ENCODE assay signal across 11 cellular contexts in the genomic region with DNA sequence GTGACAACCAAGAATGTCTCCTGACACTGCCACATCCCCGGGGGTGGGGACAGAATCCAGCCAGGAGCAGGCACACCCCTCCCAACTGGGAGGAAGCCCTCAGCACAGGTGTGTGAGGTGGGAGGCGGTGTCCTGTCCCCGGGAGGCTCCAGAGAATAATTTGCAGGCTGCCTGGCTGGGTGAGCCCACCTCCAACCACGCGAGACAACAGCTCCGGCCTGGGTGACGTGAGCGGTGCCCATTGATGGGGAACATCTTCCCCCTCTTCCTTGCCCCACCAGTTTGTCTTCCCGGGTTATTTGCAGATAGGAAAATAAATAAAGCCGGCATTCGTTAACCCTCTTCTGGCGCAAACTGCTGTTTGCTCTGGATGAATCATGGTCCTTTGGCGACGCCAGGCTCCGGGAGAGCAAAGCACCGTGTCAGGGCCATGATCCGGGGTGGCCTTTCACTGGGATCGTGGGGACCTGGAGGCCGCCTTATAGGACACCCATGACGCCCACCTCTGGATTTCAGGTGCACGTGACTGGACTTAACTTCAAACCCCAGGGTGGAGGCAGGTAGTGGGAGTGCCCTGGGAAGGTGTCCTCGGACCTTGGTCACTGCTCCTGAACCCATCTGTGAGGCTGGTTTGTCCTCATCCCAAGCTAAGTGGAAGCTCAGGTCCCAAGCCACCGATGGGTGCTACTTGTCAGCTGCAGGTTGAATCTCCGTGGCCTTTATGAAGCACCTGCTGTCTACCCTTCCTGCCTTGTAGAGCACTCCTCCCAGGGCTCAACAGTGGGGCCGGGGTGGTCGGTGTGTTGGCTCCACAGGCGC. TPM values are rescaled to one million over a fixed set of nuclear protein-coding genes. Genes with fewer than 3 reads are reported as not detected.
DNase-seq lines count a peak whose midpoint lies in the region; ATAC-seq, FAIRE-seq and TF ChIP-seq lines count a peak whose summit lies in the region.
"Had no signal": no experiment of that assay in that cellular context is flagged by ENCODE, and none has a peak within 500 bp of the region (broad histone marks: within the 10 kb centered on the region; RNA-seq: fewer than 3 reads in every experiment).

No MANE protein-coding gene starts in this region.

- H3K36me3 Mint-ChIP-seq in nephron progenitor cell (ENCODE audit: low read depth): peaks cover 28% of the 10 kb centered on the region

- H3K27ac Mint-ChIP-seq in nephron progenitor cell: no peak overlapping the region
- H3K27ac Mint-ChIP-seq: activated T-helper 2 cell treated with anti-CD3 and anti-CD28 coated beads, Interferon-gamma antibody, Interleukin-2, Interleukin-4, amounts not matched to agents 10 μg/mL and 5 μg/mL and 100 μg/mL, durations not matched to agents 14 hours and 24 hours and 36 hours had no signal

- no peaks in the 10 kb centered on the region for H3K79me2 ChIP-seq in HepG2 (ENCODE audit: insufficient read depth, low read length)

- H3K4me2 ChIP-seq in HepG2 (ENCODE audit: low read depth, low read length): peak overlapping the region; percentile 67

- TSS peak; percentile 50 for BruUV-seq in HepG2 (replicated peaks; lab: Mats Ljungman, UMichigan)

- no peak overlapping the region for H3K4me3 Mint-ChIP-seq in nephron progenitor cell

- H3K4me3 ChIP-seq in HUES48 (ENCODE audit: low read depth, low read length) (no peak overlapping the region), HepG2 (replicated peaks in 1 of 3; ENCODE audit: insufficient read depth in 1 of 3, low read depth in 2 of 3, low read length in 3 of 3) (peak overlapping the region in 1 of 3 experiments; percentile 48; a peak in 2 of 6 replicates), vagina (no peak overlapping the region)

- H3K9me3 Mint-ChIP-seq in nephron progenitor cell: no peaks in the 10 kb centered on the region
- H3K9me3 Mint-ChIP-seq: activated T-helper 2 cell treated with anti-CD3 and anti-CD28 coated beads, Interferon-gamma antibody, Interleukin-2, Interleukin-4, amounts not matched to agents 10 μg/mL and 5 μg/mL and 100 μg/mL, durations not matched to agents 14 hours and 24 hours and 36 hours had no signal

- H3K27me3 Mint-ChIP-seq in nephron progenitor cell (ENCODE audit: low read depth, poor library complexity): no peaks in the 10 kb centered on the region

- H3K9me3 ChIP-seq in HUES48 (ENCODE audit: control insufficient read depth, insufficient read depth, low read length): no peaks in the 10 kb centered on the region
- H3K9me3 ChIP-seq in HepG2 (ENCODE audit: low read length): no peaks in the 10 kb centered on the region
- H3K9me3 ChIP-seq in vagina: no peaks in the 10 kb centered on the region

- H3K27ac ChIP-seq in HUES48 (ENCODE audit: low read depth, low read length): peak overlapping the region; percentile 18
- peak overlapping the region; percentile 88 for H3K27ac ChIP-seq in HepG2 (ENCODE audit: extremely low read length, insufficient read depth, low read length)
- H3K27ac ChIP-seq in vagina: no peak overlapping the region

- peak; percentile 95 for FAIRE-seq in HepG2 (lab: Jason Lieb, UNC)

- TF ChIP-seq EP300 in HepG2 (IDR thresholded peaks at IDR 0.05; ENCODE audit: low read depth in 2 of 2, low read length in 2 of 2) (peak; percentile 71 to 88; a peak in 3 of 4 replicates), HepG2 (CRISPR knock-in tag; IDR thresholded peaks at IDR 0.05; ENCODE audit: borderline replicate concordance) (peak; percentile 76)

- TF ChIP-seq RAD21 in HepG2 (CRISPR knock-in tag; IDR thresholded peaks at IDR 0.05): 0 out of 2 replicates have a peak, but pooled peaks have one; percentile 7

- intact Hi-C loops in HepG2 (cut with micrococcal nuclease; ENCODE audit: unreplicated experiment): loop anchor here (1.0 kb wide), 1 partner anchor 15 kb away; no protein-coding TSS in a partner anchor
- intact Hi-C loops in vagina (cut with DNase I): no loop called here

- in situ Hi-C loops in HepG2 (cut with HindIII; ENCODE audit: extremely low pct_ligation_motif_present, low pct_unique_long_range_greater_than_20kb): loop anchor here (5.0 kb wide), 1 partner anchor 533 kb away; no protein-coding TSS in a partner anchor

- H2AFZ ChIP-seq in HepG2 (ENCODE audit: low read length): no peak overlapping the region

- H3K4me1 ChIP-seq in HUES48 (ENCODE audit: control insufficient read depth, insufficient read depth, low read length) (peaks cover 15% of the 10 kb centered on the region), HepG2 (ENCODE audit: insufficient read depth, low read length) (peaks cover 69% of the 10 kb centered on the region), vagina (no peaks in the 10 kb centered on the region)

- peak; percentile 58 for ATAC-seq in HepG2

- POLR2A ChIA-PET in HepG2 (lab: Yijun Ruan, JAX): interaction anchor here (0.8 to 6.1 kb wide), 8 partner anchors 10 to 810 kb away, joined by 3 to 128 read pairs (median 8); a partner anchor contains a TSS

- H4K20me1 ChIP-seq in HepG2 (ENCODE audit: insufficient read depth, low read length): peaks cover 11% of the 10 kb centered on the region; the same call in 1 of the 2 replicates

- H3K4me1 Mint-ChIP-seq in nephron progenitor cell: peaks cover 52% of the 10 kb centered on the region

- peak; percentile 57 to 62 for TF ChIP-seq POLR2A in HepG2 (IDR thresholded peaks at IDR 0.05; ENCODE audit: insufficient read depth in 1 of 2, low read depth in 2 of 2, low read length in 2 of 2)
- no peak for TF ChIP-seq POLR2A in vagina (IDR thresholded peaks at IDR 0.05)

- TF ChIP-seq CTCF in HepG2 (CRISPR knock-in tag; IDR thresholded peaks at IDR 0.05): peak; percentile 57
- TF ChIP-seq CTCF in vagina (IDR thresholded peaks at IDR 0.05): no peak
- no peak for TF ChIP-seq CTCF in nephron progenitor cell (IDR thresholded peaks at IDR 0.05)

- under 1% methylated on average over 13 of the region's 27 CpGs for WGBS in HepG2 (ENCODE audit: low lambda C conversion rate)

- peaks cover 46% of the 10 kb centered on the region for H3K36me3 ChIP-seq in HUES48 (ENCODE audit: control insufficient read depth, insufficient read depth, low read length)
- peaks cover 9 to 37% of the 10 kb centered on the region in 2 experiments for H3K36me3 ChIP-seq in HepG2 (replicated peaks in 1 of 2; ENCODE audit: control insufficient read depth in 1 of 2, insufficient read depth in 2 of 2, low read length in 2 of 2)
- H3K36me3 ChIP-seq in vagina: peaks cover 0 to 18% of the 10 kb centered on the region in 2 donors

- H3K27me3 ChIP-seq in HUES48 (ENCODE audit: control insufficient read depth, insufficient read depth, low read length) (no peaks in the 10 kb centered on the region), HepG2 (ENCODE audit: control insufficient read depth in 1 of 2, insufficient read depth in 2 of 2, low read length in 2 of 2) (no peaks in the 10 kb centered on the region), vagina (no peaks in the 10 kb centered on the region)

- CTCF ChIA-PET in HepG2 (lab: Yijun Ruan, JAX; ENCODE audit: low intra/inter-chr PET ratio, low total read pairs): no interaction called here

- DNase-seq in COLO668 (lab: John Stamatoyannopoulos, UW; ENCODE audit: unreplicated experiment) (peak; percentile 59), T1000 (lab: John Stamatoyannopoulos, UW) (peak; percentile 59), HepG2 (ENCODE audit: low spot score) (peak; percentile 94), NCI-H1436 treated with DMSO at 0.1 percent for 48 hours (lab: John Stamatoyannopoulos, UW) (no peak), vagina (ENCODE audit: extremely low spot score in 2 of 2) (no peak), nephron progenitor cell (no peak), activated T-cell treated with anti-CD3 and anti-CD28 coated beads for 4 hours (no peak)
- DNase-seq: effector CD8-positive, alpha-beta T cell had no signal

- H3K9ac ChIP-seq in HUES48 (ENCODE audit: low read depth, low read length) (no peak overlapping the region), HepG2 (ENCODE audit: insufficient read depth, low read depth, low read length) (peak overlapping the region; percentile 69)

RNA-seq across cellular contexts. Expression of a gene that starts 13.9 kb away (rescaled TPM):
- total RNA-seq in HepG2 (2016; rRNA removed; fragmentation: Illumina TruSeq; extraction: Trizol): 107 and 117 TPM in 2 replicates
- 18.0 and 19.0 TPM in 2 replicates for total RNA-seq in HepG2 (2016; cell fraction: cytosol; rRNA removed; fragmentation: Illumina TruSeq; extraction: Trizol; ENCODE audit: low read depth)
- total RNA-seq in HepG2 (2016; cell fraction: insoluble cytoplasmic fraction; rRNA removed; fragmentation: Illumina TruSeq; extraction: Trizol): 91.6 and 108 TPM in 2 replicates
- 58.9 and 60.9 TPM in 2 replicates for total RNA-seq in HepG2 (2016; cell fraction: membrane; rRNA removed; fragmentation: Illumina TruSeq; extraction: Trizol)
- 68.6 and 72.9 TPM in 2 replicates for total RNA-seq in HepG2 (2016; cell fraction: nucleus; rRNA removed; fragmentation: Illumina TruSeq; extraction: Trizol)
- 126 and 136 TPM in 2 replicates for polyA plus RNA-seq in HepG2 (2011; rRNA removed)
- 73.2 and 112 TPM in 2 replicates for polyA plus RNA-seq in HepG2 (2011; cell fraction: cytosol; rRNA removed)
- 161 and 292 TPM in 2 replicates for polyA plus RNA-seq in HepG2 (2011; cell fraction: nucleus; rRNA removed)
- polyA plus RNA-seq in HepG2 (2012): 60.9 and 65.2 TPM in 2 replicates
- polyA plus RNA-seq in HepG2 (2016; cell fraction: cytosol; fragmentation: Illumina TruSeq; extraction: Trizol; ENCODE audit: low read depth): 10.4 and 11.6 TPM in 2 replicates
- 75.4 and 106 TPM in 2 replicates for polyA plus RNA-seq in HepG2 (2016; cell fraction: insoluble cytoplasmic fraction; fragmentation: Illumina TruSeq; extraction: Trizol; ENCODE audit: low read depth)
- polyA plus RNA-seq in HepG2 (2016; cell fraction: membrane; fragmentation: Illumina TruSeq; extraction: Trizol; ENCODE audit: low read depth): 24.6 and 25.9 TPM in 2 replicates
- 90.1 and 100 TPM in 2 replicates for polyA plus RNA-seq in HepG2 (2016; cell fraction: nucleus; fragmentation: Illumina TruSeq; extraction: Trizol; ENCODE audit: insufficient read depth, low read depth)
- 30.5 and 379 TPM in 2 replicates for polyA minus RNA-seq in HepG2 (2011; rRNA and poly(A)+ RNA removed; ENCODE audit: low replicate concordance)
- 191 and 225 TPM in 2 replicates for polyA minus RNA-seq in HepG2 (2011; cell fraction: cytosol; rRNA and poly(A)+ RNA removed)
- polyA minus RNA-seq in HepG2 (2011; cell fraction: nucleus; rRNA and poly(A)+ RNA removed): 120 and 156 TPM in 2 replicates
- total RNA-seq in vagina: 112 TPM

RNA-seq across cellular contexts. Expression of a gene that starts 20.3 kb away (rescaled TPM):
- total RNA-seq in HepG2 (2016; rRNA removed; fragmentation: Illumina TruSeq; extraction: Trizol): 11.3 and 15.0 TPM in 2 replicates
- total RNA-seq in HepG2 (2016; cell fraction: cytosol; rRNA removed; fragmentation: Illumina TruSeq; extraction: Trizol; ENCODE audit: low read depth): 9.2 and 10.5 TPM in 2 replicates
- total RNA-seq in HepG2 (2016; cell fraction: insoluble cytoplasmic fraction; rRNA removed; fragmentation: Illumina TruSeq; extraction: Trizol): 9.0 and 17.0 TPM in 2 replicates
- 11.5 and 13.4 TPM in 2 replicates for total RNA-seq in HepG2 (2016; cell fraction: membrane; rRNA removed; fragmentation: Illumina TruSeq; extraction: Trizol)
- total RNA-seq in HepG2 (2016; cell fraction: nucleus; rRNA removed; fragmentation: Illumina TruSeq; extraction: Trizol): 17.6 and 20.5 TPM in 2 replicates
- polyA plus RNA-seq in HepG2 (2011; rRNA removed): 11.8 and 13.8 TPM in 2 replicates
- 9.3 TPM in 2 replicates for polyA plus RNA-seq in HepG2 (2011; cell fraction: cytosol; rRNA removed)
- polyA plus RNA-seq in HepG2 (2011; cell fraction: nucleus; rRNA removed): 32.0 and 35.0 TPM in 2 replicates
- 10.6 and 11.8 TPM in 2 replicates for polyA plus RNA-seq in HepG2 (2012)
- 5.3 and 6.8 TPM in 2 replicates for polyA plus RNA-seq in HepG2 (2016; cell fraction: cytosol; fragmentation: Illumina TruSeq; extraction: Trizol; ENCODE audit: low read depth)
- polyA plus RNA-seq in HepG2 (2016; cell fraction: insoluble cytoplasmic fraction; fragmentation: Illumina TruSeq; extraction: Trizol; ENCODE audit: low read depth): 13.9 and 14.6 TPM in 2 replicates
- 9.0 and 9.4 TPM in 2 replicates for polyA plus RNA-seq in HepG2 (2016; cell fraction: membrane; fragmentation: Illumina TruSeq; extraction: Trizol; ENCODE audit: low read depth)
- polyA plus RNA-seq in HepG2 (2016; cell fraction: nucleus; fragmentation: Illumina TruSeq; extraction: Trizol; ENCODE audit: insufficient read depth, low read depth): 40.5 and 43.2 TPM in 2 replicates
- 17.9 and 33.2 TPM in 2 replicates for polyA minus RNA-seq in HepG2 (2011; rRNA and poly(A)+ RNA removed; ENCODE audit: low replicate concordance)
- 4.6 TPM in 2 replicates for polyA minus RNA-seq in HepG2 (2011; cell fraction: cytosol; rRNA and poly(A)+ RNA removed)
- polyA minus RNA-seq in HepG2 (2011; cell fraction: nucleus; rRNA and poly(A)+ RNA removed): 22.3 and 29.4 TPM in 2 replicates
- 15.7 TPM for total RNA-seq in vagina

RNA-seq across cellular contexts. Expression of a gene that starts 49.0 kb away (rescaled TPM):
- total RNA-seq in HepG2 (2016; rRNA removed; fragmentation: Illumina TruSeq; extraction: Trizol) (not detected in 2 replicates), vagina (not detected)
- not detected in 2 replicates for total RNA-seq in HepG2 (2016; cell fraction: cytosol; rRNA removed; fragmentation: Illumina TruSeq; extraction: Trizol; ENCODE audit: low read depth)
- total RNA-seq in HepG2 (2016; cell fraction: insoluble cytoplasmic fraction; rRNA removed; fragmentation: Illumina TruSeq; extraction: Trizol): 0.04 TPM in 1 of 2 replicates, not detected in the other
- not detected in 2 replicates for total RNA-seq in HepG2 (2016; cell fraction: membrane; rRNA removed; fragmentation: Illumina TruSeq; extraction: Trizol)
- not detected in 2 replicates for total RNA-seq in HepG2 (2016; cell fraction: nucleus; rRNA removed; fragmentation: Illumina TruSeq; extraction: Trizol)
- polyA plus RNA-seq in HepG2 (2011; rRNA removed): 0.07 and 0.16 TPM in 2 replicates
- 0.03 and 0.06 TPM in 2 replicates for polyA plus RNA-seq in HepG2 (2011; cell fraction: cytosol; rRNA removed)
- polyA plus RNA-seq in HepG2 (2011; cell fraction: nucleus; rRNA removed): 0.62 and 0.74 TPM in 2 replicates
- polyA plus RNA-seq in HepG2 (2012): 0.08 and 0.11 TPM in 2 replicates
- polyA plus RNA-seq in HepG2 (2016; cell fraction: cytosol; fragmentation: Illumina TruSeq; extraction: Trizol; ENCODE audit: low read depth): not detected in 2 replicates
- polyA plus RNA-seq in HepG2 (2016; cell fraction: insoluble cytoplasmic fraction; fragmentation: Illumina TruSeq; extraction: Trizol; ENCODE audit: low read depth): not detected in 2 replicates
- not detected in 2 replicates for polyA plus RNA-seq in HepG2 (2016; cell fraction: membrane; fragmentation: Illumina TruSeq; extraction: Trizol; ENCODE audit: low read depth)
- 0.36 and 0.37 TPM in 2 replicates for polyA plus RNA-seq in HepG2 (2016; cell fraction: nucleus; fragmentation: Illumina TruSeq; extraction: Trizol; ENCODE audit: insufficient read depth, low read depth)
- 0.21 TPM in 1 of 2 replicates, not detected in the other for polyA minus RNA-seq in HepG2 (2011; rRNA and poly(A)+ RNA removed; ENCODE audit: low replicate concordance)
- not detected in 2 replicates for polyA minus RNA-seq in HepG2 (2011; cell fraction: cytosol; rRNA and poly(A)+ RNA removed)
- polyA minus RNA-seq in HepG2 (2011; cell fraction: nucleus; rRNA and poly(A)+ RNA removed): not detected in 2 replicates
- total RNA-seq: activated T-helper 2 cell treated with anti-CD3 and anti-CD28 coated beads, Interferon-gamma antibody, Interleukin-2, Interleukin-4, amounts not matched to agents 10 μg/mL and 5 μg/mL and 100 μg/mL, durations not matched to agents 14 hours and 24 hours and 36 hours; G401 had no signal

Comparison
In these comparisons a context has a peak if more than half of its experiments do, and no peak if none do; other contexts are left out.
1. DNase-seq: peak in COLO668 (single experiment), T1000 (single experiment) and HepG2 (single experiment); none in NCI-H1436 treated with DMSO at 0.1 percent for 48 hours (single experiment), vagina (0 of 2), nephron progenitor cell (single experiment) and activated T-cell treated with anti-CD3 and anti-CD28 coated beads for 4 hours (single experiment).
2. POLR2A ChIP-seq: peak in HepG2 (2 of 2); none in vagina (0 of 2).